1 cellular context compared by ENCODE assay signal in the genomic region with DNA sequence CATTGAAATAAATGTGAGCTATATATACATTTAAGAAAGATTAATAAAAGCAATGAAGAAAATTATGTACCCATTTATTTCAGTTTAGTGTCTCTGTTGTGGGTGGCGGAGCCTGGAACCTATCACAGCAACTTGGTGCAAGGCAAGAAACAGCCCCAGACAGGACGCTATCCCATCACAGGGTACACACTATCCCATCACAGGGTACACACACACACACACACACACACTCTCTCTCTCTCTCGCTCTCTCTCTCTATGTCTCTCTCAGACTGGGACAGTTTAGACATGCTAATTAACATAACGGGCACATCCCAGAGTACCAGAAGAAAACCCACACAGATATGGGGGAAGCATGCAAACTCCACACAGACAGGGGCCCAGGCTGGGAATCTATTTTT.
TF ChIP-seq lines count a peak whose summit lies in the region.

No MANE protein-coding gene starts in this region.

TF ChIP-seq in HEK293T, 16 proteins besides CTCF, POLR2A, EP300 and RAD21 (continued from another document):
- no peak for TF ChIP-seq LEF1 (IDR thresholded peaks at IDR 0.05; ENCODE audit: borderline replicate concordance)
